ENCODE assay signal across 8 cellular contexts in the genomic region with DNA sequence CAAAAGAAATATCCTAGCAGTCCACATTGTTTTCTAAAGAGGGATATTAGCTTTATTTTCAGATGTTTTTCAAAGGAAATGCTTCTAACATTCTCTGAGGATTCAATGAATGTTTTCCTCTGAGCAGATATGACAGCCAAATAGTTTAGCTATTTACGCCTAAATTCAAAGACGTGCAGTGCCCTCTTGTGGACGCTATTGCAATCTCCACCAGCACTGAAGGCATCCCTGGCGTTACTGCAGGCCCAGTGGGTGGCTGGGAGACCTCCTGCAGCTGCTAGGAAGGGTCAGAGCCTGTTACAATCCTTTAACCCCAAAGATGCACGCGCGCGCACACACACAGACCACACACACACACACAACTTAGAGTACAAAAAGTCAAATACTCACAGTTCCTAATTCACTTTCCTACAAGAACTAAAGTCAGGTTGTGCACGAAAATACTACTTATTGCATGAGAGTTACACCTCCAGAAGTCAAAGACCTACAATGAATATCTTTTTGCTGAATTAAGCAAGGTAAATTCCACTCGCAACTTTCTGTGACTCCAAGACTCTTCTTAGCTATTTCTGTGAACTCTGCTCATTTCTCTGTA.
DNase-seq lines count a peak whose midpoint lies in the region; ATAC-seq and TF ChIP-seq lines count a peak whose summit lies in the region.

No MANE protein-coding gene starts in this region.

- H3K4me1 ChIP-seq in upper lobe of left lung, result no peaks in the 10 kb centered on the region

- H3K9me3 ChIP-seq in upper lobe of left lung, result no peaks in the 10 kb centered on the region

- no peak overlapping the region for H3K27ac ChIP-seq in upper lobe of left lung

- ATAC-seq in HG03175 (IDR thresholded peaks at IDR 0.05; ENCODE audit: unreplicated experiment) (peak; percentile 51), upper lobe of left lung (ENCODE audit: low FRiP score in 2 of 2) (peak; percentile 23 to 81), GM19023 (IDR thresholded peaks at IDR 0.05; ENCODE audit: unreplicated experiment) (no peak)

- TF ChIP-seq POLR2A in upper lobe of left lung (IDR thresholded peaks at IDR 0.05), result no peak

- no peak overlapping the region for H3K4me3 ChIP-seq in upper lobe of left lung

- H3K36me3 ChIP-seq in upper lobe of left lung, result no peaks in the 10 kb centered on the region

- TF ChIP-seq EP300 in upper lobe of left lung (IDR thresholded peaks at IDR 0.05), result no peak

- DNase-seq in Daoy (ENCODE audit: low read depth), result peak; percentile 80
- DNase-seq in NCI-H69 (lab: John Stamatoyannopoulos, UW), result peak; percentile 74
- DNase-seq in activated T-cell treated with anti-CD3 and anti-CD28 coated beads for 24 hours (ENCODE audit: low read depth), result peak; percentile 5
- peak; percentile 90 for DNase-seq in fibroblast of peridontal ligament (ENCODE audit: extremely low read depth)
- DNase-seq in nucleus accumbens (lab: John Stamatoyannopoulos, UW), result peak in 53 of 56 donors; percentile 2 to 88 (median 44)
- DNase-seq in upper lobe of left lung, result peak in 1 of 2 donors; percentile 41

- no peaks in the 10 kb centered on the region for H3K27me3 ChIP-seq in upper lobe of left lung

- WGBS in upper lobe of left lung, 2 donors, result 19 to 29% methylated on average over 10 of the region's 10 CpGs

- TF ChIP-seq CTCF in upper lobe of left lung (IDR thresholded peaks at IDR 0.05), result peak; percentile 27 to 64 (median 59)
